In the genomic region with DNA sequence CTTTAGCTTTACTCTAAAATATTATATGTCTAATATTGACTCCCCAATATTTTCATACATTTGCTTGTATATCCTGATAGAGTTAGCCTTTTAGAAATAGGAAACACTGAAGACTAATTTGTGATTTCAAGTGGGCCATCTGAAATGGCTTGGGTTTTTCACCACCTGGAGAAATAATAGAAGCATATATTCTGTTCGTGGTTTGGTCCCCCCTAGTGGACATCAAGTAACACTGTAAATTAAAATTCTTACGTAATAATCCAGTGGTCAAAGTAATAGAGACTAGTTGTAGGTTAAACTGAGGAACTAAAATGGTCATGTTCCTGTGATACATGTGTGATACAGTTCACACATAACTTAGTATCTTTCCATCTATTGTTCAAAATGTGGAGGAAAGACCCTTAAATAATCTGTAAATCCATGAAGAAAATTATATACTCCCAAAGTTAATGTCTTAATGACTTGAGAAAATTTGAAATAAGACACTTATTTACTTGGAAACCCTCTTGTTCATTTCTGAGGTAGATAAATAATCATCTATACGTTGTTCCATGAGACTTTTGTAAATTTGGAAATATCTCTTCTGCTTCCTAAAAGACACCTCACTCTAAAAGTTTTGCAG, we compare ENCODE assay signal across 8 cellular contexts.
DNase-seq lines count a peak whose midpoint lies in the region; ATAC-seq and TF ChIP-seq lines count a peak whose summit lies in the region.

No MANE protein-coding gene starts in this region.

- H3K4me1 Mint-ChIP-seq in Calu3 (ENCODE audit: low read depth, unreplicated experiment) = no peaks in the 10 kb centered on the region
- H3K4me1 Mint-ChIP-seq in activated CD4-positive, alpha-beta T cell treated with anti-CD3 and anti-CD28 coated beads for 36 hours = no peaks in the 10 kb centered on the region

- POLR2A ChIA-PET in activated CD4-positive, alpha-beta T cell treated with anti-CD3 and anti-CD28 coated beads for 36 hours (lab: Charles Lee) = no interaction called here

- TF ChIP-seq CTCF in Calu3 (IDR thresholded peaks at IDR 0.05; ENCODE audit: unreplicated experiment) = peak; percentile 44

- intact Hi-C loops in Calu3 (cut with micrococcal nuclease; ENCODE audit: unreplicated experiment) = loop anchor here (1.0 to 2.0 kb wide), 2 partner anchors 231 to 337 kb away; no protein-coding TSS in a partner anchor
- intact Hi-C loops in activated CD4-positive, alpha-beta T cell treated with anti-CD3 and anti-CD28 coated beads for 36 hours (cut with DNase I, micrococcal nuclease) = loop anchor here (1.0 to 2.0 kb wide), 2 partner anchors 337 kb away; no protein-coding TSS in a partner anchor

- CTCF ChIA-PET in Calu3 (lab: Charles Lee) = no interaction called here
- CTCF ChIA-PET in activated CD4-positive, alpha-beta T cell treated with anti-CD3 and anti-CD28 coated beads for 36 hours (lab: Charles Lee) = interaction anchor here (0.6 to 1.0 kb wide), 2 partner anchors 12 to 339 kb away, joined by 3 to 4 read pairs; no protein-coding TSS in a partner anchor

- no peak overlapping the region for H3K4me3 Mint-ChIP-seq in Calu3 (ENCODE audit: low read depth, unreplicated experiment)
- no peak overlapping the region for H3K4me3 Mint-ChIP-seq in activated CD4-positive, alpha-beta T cell treated with anti-CD3 and anti-CD28 coated beads for 36 hours

- no peaks in the 10 kb centered on the region for H3K27me3 Mint-ChIP-seq in Calu3 (ENCODE audit: unreplicated experiment)
- H3K27me3 Mint-ChIP-seq in activated CD4-positive, alpha-beta T cell treated with anti-CD3 and anti-CD28 coated beads for 36 hours = peaks cover 7% of the 10 kb centered on the region

- H3K9me3 Mint-ChIP-seq in Calu3 (ENCODE audit: low read depth, unreplicated experiment) = no peaks in the 10 kb centered on the region
- H3K9me3 Mint-ChIP-seq in activated CD4-positive, alpha-beta T cell treated with anti-CD3 and anti-CD28 coated beads for 36 hours (ENCODE audit: low read depth) = no peaks in the 10 kb centered on the region

- ATAC-seq in GM19351 (IDR thresholded peaks at IDR 0.05; ENCODE audit: unreplicated experiment) (peak; percentile 92), HG03521 (IDR thresholded peaks at IDR 0.05; ENCODE audit: unreplicated experiment) (peak; percentile 73)
- no peak for ATAC-seq in activated CD4-positive, alpha-beta T cell treated with anti-CD3 and anti-CD28 coated beads for 36 hours

- no TSS peak for BruUV-seq in Calu3 (replicated peaks; lab: Mats Ljungman, UMichigan)

- no peaks in the 10 kb centered on the region for H3K36me3 Mint-ChIP-seq in Calu3 (ENCODE audit: insufficient read depth, unreplicated experiment)
- no peaks in the 10 kb centered on the region for H3K36me3 Mint-ChIP-seq in activated CD4-positive, alpha-beta T cell treated with anti-CD3 and anti-CD28 coated beads for 36 hours (ENCODE audit: low read depth)

- no peak overlapping the region for H3K27ac Mint-ChIP-seq in Calu3 (ENCODE audit: unreplicated experiment)
- H3K27ac Mint-ChIP-seq in activated CD4-positive, alpha-beta T cell treated with anti-CD3 and anti-CD28 coated beads for 36 hours = no peak overlapping the region

- DNase-seq in Calu3 = peak; percentile 21
- peak; percentile 54 for DNase-seq in SW480 (ENCODE audit: low spot score)
- peak; percentile 38 for DNase-seq in iris pigment epithelial cell (ENCODE audit: low read depth)
- DNase-seq in middle frontal gyrus (ENCODE audit: extremely low spot score, low spot score) = no peak
- no peak for DNase-seq in activated CD4-positive, alpha-beta T cell treated with anti-CD3 and anti-CD28 coated beads for 48 hours
- DNase-seq in activated CD4-positive, alpha-beta T cell treated with anti-CD3 and anti-CD28 coated beads for 36 hours = no peak

Comparison
In these comparisons a context has a peak if more than half of its experiments do, and no peak if none do; other contexts are left out.
1. DNase-seq: peak in Calu3 (single experiment), SW480 (single experiment) and iris pigment epithelial cell (single experiment); none in middle frontal gyrus (single experiment), activated CD4-positive, alpha-beta T cell treated with anti-CD3 and anti-CD28 coated beads for 48 hours (single experiment) and activated CD4-positive, alpha-beta T cell treated with anti-CD3 and anti-CD28 coated beads for 36 hours (single experiment).